12 cellular contexts compared by ENCODE assay signal in genomic region chr14:91354221-91354916, GRCh38.
DNase-seq lines count a peak whose midpoint lies in the region; ATAC-seq, FAIRE-seq and TF ChIP-seq lines count a peak whose summit lies in the region.
"Had no signal": no experiment of that assay in that cellular context is flagged by ENCODE, and none has a peak within 500 bp of the region (broad histone marks: within the 10 kb centered on the region; RNA-seq: fewer than 3 reads in every experiment).

No MANE protein-coding gene starts in this region.

- TF ChIP-seq CTCF in GM20000 (IDR thresholded peaks at IDR 0.05; ENCODE audit: extremely low read depth, missing control alignments) (no peak), GM10248 (IDR thresholded peaks at IDR 0.05; ENCODE audit: control extremely low read depth, extremely low read depth, low read depth, missing control alignments) (no peak)

- no peaks in the 10 kb centered on the region for H3K27me3 ChIP-seq in small intestine (ENCODE audit: control insufficient read depth in 2 of 2, insufficient read depth in 2 of 2, low read length in 2 of 2)
- H3K27me3 ChIP-seq: sigmoid colon had no signal

- no peak for FAIRE-seq in small intestine (lab: Jason Lieb, UNC)

- POLR2A ChIA-PET in activated CD4-positive, alpha-beta T cell treated with anti-CD3 and anti-CD28 coated beads for 36 hours (lab: Charles Lee), result no interaction called here
- POLR2A ChIA-PET in GM10248 (lab: Yijun Ruan, JAX), result no interaction called here

- H3K4me3 ChIP-seq in small intestine (ENCODE audit: low read depth in 1 of 2, low read length in 2 of 2), result no peak overlapping the region
- H3K4me3 ChIP-seq: lower lobe of right lung, PC-9, sigmoid colon had no signal

- CTCF ChIA-PET in activated CD4-positive, alpha-beta T cell treated with anti-CD3 and anti-CD28 coated beads for 36 hours (lab: Charles Lee), result interaction anchor here (0.8 to 4.1 kb wide), 9 partner anchors 11 to 74 kb away, joined by 3 to 24 read pairs (median 5); no protein-coding TSS in a partner anchor
- CTCF ChIA-PET in GM10248 (lab: Yijun Ruan, JAX), result interaction anchor here (0.6 to 8.4 kb wide), 13 partner anchors 9 to 240 kb away, joined by 3 to 56 read pairs (median 5); no protein-coding TSS in a partner anchor

- peaks cover 0 to 6% of the 10 kb centered on the region in 2 donors for H3K4me1 ChIP-seq in small intestine (ENCODE audit: control insufficient read depth in 2 of 2, insufficient read depth in 1 of 2, low read depth in 1 of 2, low read length in 1 of 2)

- peak overlapping the region; percentile 4 for H3K27ac Mint-ChIP-seq in activated CD4-positive, alpha-beta T cell treated with anti-CD3 and anti-CD28 coated beads for 36 hours
- no peak overlapping the region for H3K27ac Mint-ChIP-seq in activated CD4-positive, alpha-beta T cell treated with anti-CD3 and anti-CD28 coated beads, Interleukin-2, amount 10 ng/mL, durations not matched to agents 24 days and 14 days
- H3K27ac Mint-ChIP-seq in effector memory CD8-positive, alpha-beta T cell, result peak overlapping the region; percentile 97 to 99

- H3K36me3 ChIP-seq in small intestine (ENCODE audit: control insufficient read depth in 2 of 2, insufficient read depth in 2 of 2, low read length in 2 of 2), result no peaks in the 10 kb centered on the region
- H3K36me3 ChIP-seq: lower lobe of right lung, sigmoid colon had no signal

- peak overlapping the region; percentile 5 to 28 for H3K27ac ChIP-seq in small intestine (ENCODE audit: low read depth in 1 of 2, low read length in 1 of 2)
- H3K27ac ChIP-seq: lower lobe of right lung, PC-9, sigmoid colon had no signal

- DNase-seq in activated CD4-positive, alpha-beta T cell treated with anti-CD3 and anti-CD28 coated beads for 36 hours, result no peak
- no peak for DNase-seq in activated CD4-positive, alpha-beta T cell treated with anti-CD3 and anti-CD28 coated beads, Interleukin-2, amount 10 ng/mL, durations not matched to agents 24 days and 14 days
- peak; percentile 85 for DNase-seq in NCI-H748 (lab: John Stamatoyannopoulos, UW; ENCODE audit: unreplicated experiment)
- no peak for DNase-seq in effector memory CD8-positive, alpha-beta T cell
- DNase-seq in small intestine, result no peak
- no peak for DNase-seq in GM20000 (ENCODE audit: low spot score)
- no peak for DNase-seq in superior temporal gyrus (ENCODE audit: extremely low spot score)
- DNase-seq in GM10248 (ENCODE audit: extremely low spot score), result no peak
- DNase-seq: ACHN, lower lobe of right lung, PC-9, sigmoid colon had no signal

- intact Hi-C loops in activated CD4-positive, alpha-beta T cell treated with anti-CD3 and anti-CD28 coated beads for 36 hours (cut with DNase I, micrococcal nuclease), result loop anchor here in 1 of 2 experiments (5.0 kb wide), 1 partner anchor 43 kb away; no protein-coding TSS in a partner anchor
- intact Hi-C loops in activated CD4-positive, alpha-beta T cell treated with anti-CD3 and anti-CD28 coated beads, Interleukin-2, amount 10 ng/mL, durations not matched to agents 24 days and 14 days (cut with micrococcal nuclease), result no loop called here

- 77 to 80% (median 78%) methylated on average over 14 of the region's 14 CpGs for WGBS in small intestine, 3 donors

- peaks cover 93% of the 10 kb centered on the region for H3K4me1 Mint-ChIP-seq in activated CD4-positive, alpha-beta T cell treated with anti-CD3 and anti-CD28 coated beads for 36 hours
- H3K4me1 Mint-ChIP-seq in activated CD4-positive, alpha-beta T cell treated with anti-CD3 and anti-CD28 coated beads, Interleukin-2, amount 10 ng/mL, durations not matched to agents 24 days and 14 days, result peaks cover 87% of the 10 kb centered on the region
- peaks cover 71 to 86% of the 10 kb centered on the region in 2 donors for H3K4me1 Mint-ChIP-seq in effector memory CD8-positive, alpha-beta T cell (ENCODE audit: low read depth in 2 of 2)

- no peaks in the 10 kb centered on the region for H3K27me3 Mint-ChIP-seq in activated CD4-positive, alpha-beta T cell treated with anti-CD3 and anti-CD28 coated beads for 36 hours
- H3K27me3 Mint-ChIP-seq in activated CD4-positive, alpha-beta T cell treated with anti-CD3 and anti-CD28 coated beads, Interleukin-2, amount 10 ng/mL, durations not matched to agents 24 days and 14 days, result no peaks in the 10 kb centered on the region
- H3K27me3 Mint-ChIP-seq in effector memory CD8-positive, alpha-beta T cell, result no peaks in the 10 kb centered on the region

- peaks cover 35% of the 10 kb centered on the region for H3K36me3 Mint-ChIP-seq in activated CD4-positive, alpha-beta T cell treated with anti-CD3 and anti-CD28 coated beads for 36 hours (ENCODE audit: low read depth)
- H3K36me3 Mint-ChIP-seq in activated CD4-positive, alpha-beta T cell treated with anti-CD3 and anti-CD28 coated beads, Interleukin-2, amount 10 ng/mL, durations not matched to agents 24 days and 14 days (ENCODE audit: low read depth), result peaks cover 42% of the 10 kb centered on the region
- H3K36me3 Mint-ChIP-seq in effector memory CD8-positive, alpha-beta T cell (ENCODE audit: insufficient read depth), result peaks cover 84% of the 10 kb centered on the region

- H3K4me3 Mint-ChIP-seq in activated CD4-positive, alpha-beta T cell treated with anti-CD3 and anti-CD28 coated beads for 36 hours, result no peak overlapping the region
- no peak overlapping the region for H3K4me3 Mint-ChIP-seq in activated CD4-positive, alpha-beta T cell treated with anti-CD3 and anti-CD28 coated beads, Interleukin-2, amount 10 ng/mL, durations not matched to agents 24 days and 14 days
- peak overlapping the region; percentile 83 to 87 for H3K4me3 Mint-ChIP-seq in effector memory CD8-positive, alpha-beta T cell

- H3K9me3 ChIP-seq in small intestine (ENCODE audit: control insufficient read depth, low read depth), result no peaks in the 10 kb centered on the region
- H3K9me3 ChIP-seq: lower lobe of right lung, sigmoid colon had no signal

- no peak for ATAC-seq in activated CD4-positive, alpha-beta T cell treated with anti-CD3 and anti-CD28 coated beads for 36 hours
- peak; percentile 1 for ATAC-seq in effector memory CD8-positive, alpha-beta T cell (replicated peaks)
- ATAC-seq: lower lobe of right lung had no signal

- H3K9me3 Mint-ChIP-seq in activated CD4-positive, alpha-beta T cell treated with anti-CD3 and anti-CD28 coated beads for 36 hours (ENCODE audit: low read depth), result no peaks in the 10 kb centered on the region
- H3K9me3 Mint-ChIP-seq in activated CD4-positive, alpha-beta T cell treated with anti-CD3 and anti-CD28 coated beads, Interleukin-2, amount 10 ng/mL, durations not matched to agents 24 days and 14 days, result no peaks in the 10 kb centered on the region
- no peaks in the 10 kb centered on the region for H3K9me3 Mint-ChIP-seq in effector memory CD8-positive, alpha-beta T cell

Comparison
In these comparisons a context has a peak if more than half of its experiments do, and no peak if none do; other contexts are left out.
1. H3K4me3 Mint-ChIP-seq: peak in effector memory CD8-positive, alpha-beta T cell (2 of 2); none in activated CD4-positive, alpha-beta T cell treated with anti-CD3 and anti-CD28 coated beads for 36 hours (single experiment) and activated CD4-positive, alpha-beta T cell treated with anti-CD3 and anti-CD28 coated beads, Interleukin-2, amount 10 ng/mL, durations not matched to agents 24 days and 14 days (single experiment).